In the genomic region with DNA sequence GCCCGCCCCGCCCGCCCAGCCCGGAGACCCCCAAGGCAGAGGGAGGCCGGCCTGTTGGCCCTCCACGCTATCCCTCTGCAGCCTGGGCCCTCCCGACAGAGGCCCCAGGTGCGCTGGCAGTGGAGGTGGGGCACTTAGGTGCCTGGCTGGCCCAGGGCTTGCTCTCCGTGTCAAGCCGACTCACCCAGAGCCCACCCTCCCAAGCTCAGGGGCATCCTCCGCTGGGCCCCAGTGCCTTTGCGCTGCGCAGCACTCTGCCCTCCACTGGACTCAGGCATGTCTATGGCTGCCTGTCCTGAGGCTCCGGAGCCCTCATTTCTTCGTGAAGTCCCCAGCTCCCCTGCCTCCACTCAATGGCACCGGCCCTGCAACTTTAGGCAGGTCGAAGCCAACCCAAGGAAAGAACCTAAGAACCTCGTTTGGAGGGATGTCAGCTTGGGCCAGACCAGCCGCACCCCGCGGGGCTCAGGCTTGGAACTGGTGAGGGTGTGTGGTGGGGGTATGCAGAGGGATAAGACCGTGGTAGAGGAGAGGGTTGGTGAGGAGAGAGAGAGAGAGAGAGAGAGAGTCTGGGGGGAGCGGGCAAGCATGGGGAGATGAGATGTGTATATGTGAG, we compare ENCODE assay signal across 10 cellular contexts. TPM values are rescaled to one million over a fixed set of nuclear protein-coding genes. Genes with fewer than 3 reads are reported as not detected.
A peak's percentile ranks its signal among the peaks of the same experiment; 100 is the strongest.
DNase-seq lines count a peak whose midpoint lies in the region; ATAC-seq and TF ChIP-seq lines count a peak whose summit lies in the region.
"Had no signal": no experiment of that assay in that cellular context is flagged by ENCODE, and none has a peak within 500 bp of the region (broad histone marks: within the 10 kb centered on the region; RNA-seq: fewer than 3 reads in every experiment).

No MANE protein-coding gene starts in this region.

- no peaks in the 10 kb centered on the region; the same call in 1 of the 2 replicates for H3K9me3 ChIP-seq in ES-I3 (ENCODE audit: control insufficient read depth, insufficient read depth, low read length)
- H3K9me3 ChIP-seq in HUES48 (ENCODE audit: control insufficient read depth, insufficient read depth, low read length), result no peaks in the 10 kb centered on the region
- no peaks in the 10 kb centered on the region for H3K9me3 ChIP-seq in ectodermal cell (ENCODE audit: control insufficient read depth, low read length)
- no peaks in the 10 kb centered on the region for H3K9me3 ChIP-seq in thyroid gland

- intact Hi-C loops in thyroid gland (cut with DNase I), result loop anchor here (10.0 kb wide), 1 partner anchor 117 kb away; a partner anchor contains a TSS

- H3K36me3 ChIP-seq in ES-I3 (ENCODE audit: insufficient read depth, low read length) (no peaks in the 10 kb centered on the region; the same call in 1 of the 2 replicates), HUES48 (ENCODE audit: control insufficient read depth, insufficient read depth, low read length) (no peaks in the 10 kb centered on the region), ectodermal cell (ENCODE audit: control insufficient read depth, insufficient read depth, low read length) (no peaks in the 10 kb centered on the region), thyroid gland (no peaks in the 10 kb centered on the region)

- H3K27me3 Mint-ChIP-seq in naive thymus-derived CD8-positive, alpha-beta T cell, result peaks cover 0 to 3% (median 0%) of the 10 kb centered on the region in 5 donors

- TF ChIP-seq CTCF in thyroid gland (IDR thresholded peaks at IDR 0.05), result peak in 1 of 6 experiments; percentile 13

- peak; percentile 59 to 63 for ATAC-seq in naive thymus-derived CD8-positive, alpha-beta T cell

- H3K27ac ChIP-seq in HUES48 (ENCODE audit: low read depth, low read length) (no peak overlapping the region), ectodermal cell (ENCODE audit: insufficient read depth, low read depth, low read length, poor library complexity, severe bottlenecking) (no peak overlapping the region), thyroid gland (no peak overlapping the region)

- H3K4me3 Mint-ChIP-seq in naive thymus-derived CD8-positive, alpha-beta T cell, result peak overlapping the region in 1 of 10 donors; percentile 66

- no peaks in the 10 kb centered on the region for H3K9me3 Mint-ChIP-seq in naive thymus-derived CD8-positive, alpha-beta T cell

- H3K9ac ChIP-seq in ES-I3 (ENCODE audit: low read depth, low read length) (peak overlapping the region; percentile 38; the same call in 1 of the 2 replicates), HUES48 (ENCODE audit: low read depth, low read length) (no peak overlapping the region)

- H3K4me3 ChIP-seq in HUES48 (ENCODE audit: low read depth, low read length) (peak overlapping the region; percentile 37; the same call in 1 of the 2 replicates), ectodermal cell (ENCODE audit: insufficient read depth, low read depth, low read length) (peak overlapping the region; percentile 19), thyroid gland (replicated peaks in 1 of 3) (no peak overlapping the region)

- H3K27me3 ChIP-seq in HUES48 (ENCODE audit: control insufficient read depth, insufficient read depth, low read length) (peaks cover 4% of the 10 kb centered on the region; the same call in 1 of the 2 replicates), ectodermal cell (ENCODE audit: control insufficient read depth, insufficient read depth, low read length, poor library complexity, severe bottlenecking) (peaks cover 6% of the 10 kb centered on the region), thyroid gland (no peaks in the 10 kb centered on the region)

- TF ChIP-seq POLR2A in thyroid gland (IDR thresholded peaks at IDR 0.05), result no peak

- no peaks in the 10 kb centered on the region; the same call in 1 of the 2 replicates for H3K4me1 ChIP-seq in ES-I3 (ENCODE audit: insufficient read depth, low read length)
- H3K4me1 ChIP-seq in HUES48 (ENCODE audit: control insufficient read depth, insufficient read depth, low read length), result no peaks in the 10 kb centered on the region
- no peaks in the 10 kb centered on the region for H3K4me1 ChIP-seq in ectodermal cell (ENCODE audit: control insufficient read depth, insufficient read depth, low read length)
- peaks cover 3 to 19% of the 10 kb centered on the region in 2 donors for H3K4me1 ChIP-seq in thyroid gland

- peaks cover 3 to 5% (median 4%) of the 10 kb centered on the region in 4 donors for H3K4me1 Mint-ChIP-seq in naive thymus-derived CD8-positive, alpha-beta T cell

- 52 to 54% methylated on average over 23 of the region's 23 CpGs for WGBS in ectodermal cell, 2 experiments
- 76 to 78% methylated on average over 8 to 10 of the region's 23 CpGs for WGBS in thyroid gland, 2 donors

- POLR2A ChIA-PET in naive thymus-derived CD8-positive, alpha-beta T cell (lab: Charles Lee), result interaction anchor here (0.6 kb wide), 2 partner anchors 33 to 340 kb away, joined by 3 read pairs; no protein-coding TSS in a partner anchor

- H3K27ac Mint-ChIP-seq in naive thymus-derived CD8-positive, alpha-beta T cell, result peak overlapping the region in 1 of 10 donors; percentile 75

- no peaks in the 10 kb centered on the region for H3K36me3 Mint-ChIP-seq in naive thymus-derived CD8-positive, alpha-beta T cell

- DNase-seq in naive thymus-derived CD8-positive, alpha-beta T cell, result no peak
- DNase-seq in NCI-H748 (lab: John Stamatoyannopoulos, UW; ENCODE audit: unreplicated experiment) (no peak), thyroid gland (no peak), iPS-NIHi11 (ENCODE audit: low spot score) (no peak)
- DNase-seq in stimulated activated CD4-positive, alpha-beta T cell treated with anti-CD3 and anti-CD28 coated beads, Interleukin-2, amount 100 ng/mL, for 48 hours, result no peak
- DNase-seq: DMS79, NCI-H510A treated with DMSO at 0.1 percent for 48 hours had no signal

RNA-seq across cellular contexts. Expression of a gene that starts 11.1 kb away (rescaled TPM):
- polyA plus RNA-seq in ectodermal cell (2013, experiment 1 of 4), result 32.1 TPM
- polyA plus RNA-seq in ectodermal cell (2013, experiment 2 of 4), result 37.0 TPM
- 33.3 TPM for polyA plus RNA-seq in ectodermal cell (2013, experiment 3 of 4)
- 30.0 TPM for polyA plus RNA-seq in ectodermal cell (2013, experiment 4 of 4)
- 1 to 10 TPM; 3.2 to 3.6 TPM for total RNA-seq in naive thymus-derived CD8-positive, alpha-beta T cell
- polyA plus RNA-seq in naive thymus-derived CD8-positive, alpha-beta T cell, result 1 to 10 TPM; 2.1 to 7.2 (median 2.3) TPM
- total RNA-seq in thyroid gland, result under 1 TPM in 1 of 4 donors, not detected in 3; 0.56 TPM

RNA-seq across cellular contexts. Expression of a gene that starts 11.2 kb away (rescaled TPM):
- 32.6 TPM for polyA plus RNA-seq in ectodermal cell (2013, experiment 1 of 4)
- polyA plus RNA-seq in ectodermal cell (2013, experiment 2 of 4), result 29.0 TPM
- 23.9 TPM for polyA plus RNA-seq in ectodermal cell (2013, experiment 3 of 4)
- 28.1 TPM for polyA plus RNA-seq in ectodermal cell (2013, experiment 4 of 4)
- under 1 TPM in 1 of 2 experiments, not detected in 1; 0.18 TPM for total RNA-seq in naive thymus-derived CD8-positive, alpha-beta T cell
- polyA plus RNA-seq in naive thymus-derived CD8-positive, alpha-beta T cell, result not detected
- total RNA-seq in thyroid gland, result under 1 TPM; 0.22 to 0.75 (median 0.40) TPM

RNA-seq across cellular contexts. Expression of a gene that starts 31.4 kb away (rescaled TPM):
- 3.8 TPM for polyA plus RNA-seq in ectodermal cell (2013, experiment 1 of 4)
- 3.5 TPM for polyA plus RNA-seq in ectodermal cell (2013, experiment 2 of 4)
- 1.8 TPM for polyA plus RNA-seq in ectodermal cell (2013, experiment 3 of 4)
- polyA plus RNA-seq in ectodermal cell (2013, experiment 4 of 4), result 2.2 TPM
- 10 to 100 TPM; 16.8 to 18.3 TPM for total RNA-seq in naive thymus-derived CD8-positive, alpha-beta T cell
- polyA plus RNA-seq in naive thymus-derived CD8-positive, alpha-beta T cell, result under 1 TPM; 0.29 to 0.82 (median 0.56) TPM
- total RNA-seq in thyroid gland, result not detected

RNA-seq across cellular contexts. Expression of a gene that starts 40.5 kb away (rescaled TPM):
- not detected for polyA plus RNA-seq in ectodermal cell (2013, experiment 1 of 4)
- not detected for polyA plus RNA-seq in ectodermal cell (2013, experiment 2 of 4)
- not detected for polyA plus RNA-seq in ectodermal cell (2013, experiment 3 of 4)
- polyA plus RNA-seq in ectodermal cell (2013, experiment 4 of 4), result not detected
- 1 to 10 TPM; 4.5 to 4.6 TPM for total RNA-seq in naive thymus-derived CD8-positive, alpha-beta T cell
- polyA plus RNA-seq in naive thymus-derived CD8-positive, alpha-beta T cell, result 1 to 10 TPM in 1 of 3 donors, under 1 TPM in 2; 0.25 to 1.4 (median 0.57) TPM
- 1 to 10 TPM; 1.3 to 5.1 (median 2.7) TPM for total RNA-seq in thyroid gland

Comparison
In these comparisons a context has a peak if more than half of its experiments do, and no peak if none do; other contexts are left out.
1. H3K4me3 ChIP-seq: peak in HUES48 (single experiment) and ectodermal cell (single experiment); none in thyroid gland (0 of 3).